Comparison of ENCODE assay signal across 26 cellular contexts in the genomic region with DNA sequence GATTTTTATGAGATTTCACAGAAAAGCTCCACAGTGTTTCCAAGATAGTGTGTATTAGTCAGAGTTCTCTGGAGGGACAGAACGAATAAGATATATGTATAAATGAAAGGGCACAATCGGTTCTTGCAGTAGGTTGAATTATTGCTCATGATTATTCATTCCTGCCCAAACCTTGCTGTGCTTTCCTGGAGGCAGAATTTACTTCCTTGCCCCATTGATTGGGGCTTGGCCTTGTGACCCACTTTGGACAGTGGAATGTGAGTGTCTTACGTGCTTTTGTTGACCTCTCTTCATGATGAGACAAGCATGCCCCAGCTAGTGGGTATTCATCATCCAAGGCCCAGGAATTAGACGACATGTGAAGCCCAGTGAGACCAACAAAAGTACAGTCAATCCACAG. TPM values are rescaled to one million over a fixed set of nuclear protein-coding genes. Genes with fewer than 3 reads are reported as not detected.
"Had no signal": no experiment of that assay in that cellular context is flagged by ENCODE, and none has a peak within 500 bp of the region (broad histone marks: within the 10 kb centered on the region; RNA-seq: fewer than 3 reads in every experiment).

No MANE protein-coding gene starts in this region.

- H3K36me3 ChIP-seq: esophagus muscularis mucosa, heart right ventricle, sigmoid colon, thoracic aorta, uterus had no signal

- H3K27ac Mint-ChIP-seq: activated naive CD4-positive, alpha-beta T cell treated with anti-CD3 and anti-CD28 coated beads, Interleukin-2, amount 50 U/mL, for 24 hours; activated T-cell treated with anti-CD3 and anti-CD28 coated beads, Interleukin-2, amount 50 U/mL, for 24 hours; brain; dendritic cell treated with granulocyte-macrophage colony-stimulating factor and Interleukin-4, amounts not matched to agents 40 ng/mL and 50 ng/mL, for 4 days; endodermal cell; natural killer cell; stimulated activated naive CD8-positive, alpha-beta T cell treated with anti-CD3 and anti-CD28 coated beads, Interleukin-15, amount 100 ng/mL, for 72 hours had no signal

- H3K9me3 ChIP-seq: esophagus muscularis mucosa, heart right ventricle, psoas muscle, sigmoid colon, thoracic aorta, uterus had no signal

- H3K27me3 ChIP-seq: esophagus muscularis mucosa, heart right ventricle, sigmoid colon, uterus had no signal

- H3K4me3 ChIP-seq: esophagus muscularis mucosa, heart right ventricle, psoas muscle, sigmoid colon, thoracic aorta, uterus had no signal

- H3K4me1 Mint-ChIP-seq: activated naive CD4-positive, alpha-beta T cell treated with anti-CD3 and anti-CD28 coated beads, Interleukin-2, amount 50 U/mL, for 24 hours; brain; endodermal cell; natural killer cell; stimulated activated naive CD8-positive, alpha-beta T cell treated with anti-CD3 and anti-CD28 coated beads, Interleukin-15, amount 100 ng/mL, for 72 hours had no signal

- H3K4me3 Mint-ChIP-seq: activated naive CD4-positive, alpha-beta T cell treated with anti-CD3 and anti-CD28 coated beads, Interleukin-2, amount 50 U/mL, for 24 hours; activated T-cell treated with anti-CD3 and anti-CD28 coated beads, Interleukin-2, amount 50 U/mL, for 24 hours; brain; dendritic cell treated with granulocyte-macrophage colony-stimulating factor and Interleukin-4, amounts not matched to agents 40 ng/mL and 50 ng/mL, for 4 days; endodermal cell; natural killer cell; stimulated activated naive CD8-positive, alpha-beta T cell treated with anti-CD3 and anti-CD28 coated beads, Interleukin-15, amount 100 ng/mL, for 72 hours had no signal

- H3K27ac ChIP-seq: esophagus muscularis mucosa, heart right ventricle, psoas muscle, sigmoid colon, thoracic aorta, uterus had no signal

- H3K36me3 Mint-ChIP-seq: activated naive CD4-positive, alpha-beta T cell treated with anti-CD3 and anti-CD28 coated beads, Interleukin-2, amount 50 U/mL, for 24 hours; brain; natural killer cell had no signal

- H3K27me3 Mint-ChIP-seq: activated naive CD4-positive, alpha-beta T cell treated with anti-CD3 and anti-CD28 coated beads, Interleukin-2, amount 50 U/mL, for 24 hours; activated T-cell treated with anti-CD3 and anti-CD28 coated beads, Interleukin-2, amount 50 U/mL, for 24 hours; brain; dendritic cell treated with granulocyte-macrophage colony-stimulating factor and Interleukin-4, amounts not matched to agents 40 ng/mL and 50 ng/mL, for 4 days; stimulated activated naive CD8-positive, alpha-beta T cell treated with anti-CD3 and anti-CD28 coated beads, Interleukin-15, amount 100 ng/mL, for 72 hours had no signal

- FAIRE-seq: islet of Langerhans had no signal

- ATAC-seq: heart right ventricle; left lobe of liver; natural killer cell; psoas muscle; stimulated activated naive CD8-positive, alpha-beta T cell treated with anti-CD3 and anti-CD28 coated beads, Interleukin-15, amount 100 ng/mL, for 72 hours had no signal

- DNase-seq: activated CD4-positive, alpha-beta T cell treated with anti-CD3 and anti-CD28 coated beads, Interleukin-2, amount 50 U/mL, for 4 hours; activated CD4-positive, CD25-positive, alpha-beta regulatory T cell treated with anti-CD3 and anti-CD28 coated beads, Interleukin-2, amount 50 U/mL, for 72 hours; activated effector memory CD4-positive, alpha-beta T cell treated with Interleukin-2 at 50 U/mL for 16 hours; activated T-cell treated with anti-CD3 and anti-CD28 coated beads, Interleukin-2, amount 50 U/mL, for 24 hours; amniotic stem cell; cerebellar nuclear complex; endodermal cell; foreskin fibroblast; heart right ventricle; natural killer cell; occipital lobe; psoas muscle; sigmoid colon; stimulated activated CD4-positive, alpha-beta T cell treated with anti-CD3 and anti-CD28 coated beads, Interleukin-12 subunit alpha, Interleukin-12 subunit beta, amount 100 ng/mL, for 4 hours; stimulated activated CD4-positive, alpha-beta T cell treated with anti-CD3 and anti-CD28 coated beads, Interleukin-2, amount 100 ng/mL, for 48 hours; stimulated activated CD8-positive, alpha-beta memory T cell treated with anti-CD3 and anti-CD28 coated beads, Interleukin-4, amount 100 ng/mL, for 48 hours; stimulated activated naive CD8-positive, alpha-beta T cell treated with anti-CD3 and anti-CD28 coated beads, Interleukin-15, amount 100 ng/mL, for 72 hours; T-helper 2 cell; uterus had no signal

- H3K4me1 ChIP-seq: esophagus muscularis mucosa, heart right ventricle, psoas muscle, sigmoid colon, uterus had no signal

- H3K9me3 Mint-ChIP-seq: activated naive CD4-positive, alpha-beta T cell treated with anti-CD3 and anti-CD28 coated beads, Interleukin-2, amount 50 U/mL, for 24 hours; activated T-cell treated with anti-CD3 and anti-CD28 coated beads, Interleukin-2, amount 50 U/mL, for 24 hours; endodermal cell had no signal

RNA-seq across cellular contexts. Expression of a gene that starts 53.0 kb away (rescaled TPM):
- total RNA-seq: endodermal cell, heart right ventricle, left lobe of liver, natural killer cell, occipital lobe, psoas muscle, thoracic aorta had no signal
